Comparison of ENCODE assay signal across 8 cellular contexts in the genomic region with DNA sequence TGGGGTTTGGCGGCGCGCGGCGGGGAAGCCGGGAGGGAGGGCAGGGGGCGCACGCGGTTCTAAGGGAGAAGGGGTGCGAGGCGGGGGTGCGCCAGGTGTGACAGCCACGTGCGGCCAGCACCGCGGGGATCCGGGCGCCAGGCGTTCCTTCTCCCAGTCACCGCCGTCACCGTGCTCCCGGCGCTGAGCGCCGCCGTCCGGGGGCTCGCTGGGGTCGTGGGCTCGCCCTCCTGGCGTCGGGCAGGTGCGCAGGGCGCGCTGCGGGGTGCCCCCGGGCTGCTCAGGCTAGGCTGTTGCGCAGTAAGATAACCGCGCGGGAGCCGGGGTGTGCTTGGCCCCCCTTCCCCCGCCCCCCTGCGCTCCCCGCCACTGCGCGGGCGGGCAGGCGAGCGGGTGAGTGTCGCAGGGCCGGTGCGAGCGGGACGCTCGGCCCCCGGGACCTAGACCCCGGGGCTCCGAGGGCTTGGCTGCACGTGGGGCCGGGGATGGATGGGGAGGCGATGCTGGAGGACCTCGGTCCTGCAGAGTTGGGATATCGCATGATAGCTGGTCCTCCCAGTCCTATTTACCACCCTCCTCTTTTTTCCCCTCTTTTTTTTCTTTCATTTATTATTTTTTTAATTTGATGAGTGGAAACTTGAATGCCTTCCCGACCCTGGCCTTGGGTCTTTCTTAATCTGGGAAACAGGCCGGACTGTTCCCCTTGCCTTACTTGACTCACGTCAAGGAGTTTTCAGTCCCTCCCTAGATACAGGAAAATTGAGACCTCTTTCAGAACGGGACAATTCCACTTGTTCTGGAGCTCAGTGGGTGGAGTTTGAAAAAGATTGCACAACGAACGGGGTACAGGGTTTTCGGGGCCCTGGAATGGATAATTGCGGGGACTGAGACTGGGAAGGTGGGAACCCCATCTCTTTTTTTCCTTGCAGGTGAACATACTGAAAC. TPM values are rescaled to one million over a fixed set of nuclear protein-coding genes. Genes with fewer than 3 reads are reported as not detected.
DNase-seq lines count a peak whose midpoint lies in the region; ATAC-seq and TF ChIP-seq lines count a peak whose summit lies in the region.

No MANE protein-coding gene starts in this region.

- peak overlapping the region; percentile 86 for H3K4me3 ChIP-seq in colonic mucosa
- H3K4me3 ChIP-seq in right lobe of liver = peak overlapping the region; percentile 69 to 81 (median 78)

- H3K9me3 ChIP-seq in colonic mucosa (no peaks in the 10 kb centered on the region), right lobe of liver (no peaks in the 10 kb centered on the region)

- H3K36me3 ChIP-seq in colonic mucosa (no peaks in the 10 kb centered on the region), right lobe of liver (peaks cover 0 to 2% (median 0%) of the 10 kb centered on the region in 4 donors)

- H3K27me3 ChIP-seq in colonic mucosa = no peaks in the 10 kb centered on the region
- H3K27me3 ChIP-seq in right lobe of liver = no peaks in the 10 kb centered on the region

- peak; percentile 27 for ATAC-seq in HG03460 (IDR thresholded peaks at IDR 0.05; ENCODE audit: unreplicated experiment)
- peak in 2 of 4 donors; percentile 1 to 15 for ATAC-seq in right lobe of liver

- no peak for TF ChIP-seq POLR2A in right lobe of liver (IDR thresholded peaks at IDR 0.05)

- H3K27ac ChIP-seq in colonic mucosa (peak overlapping the region; percentile 55), right lobe of liver (peak overlapping the region in 2 of 3 donors; percentile 38 to 54)

- DNase-seq in DMS 273 (lab: John Stamatoyannopoulos, UW; ENCODE audit: unreplicated experiment) (peak; percentile 78), DMS 273 treated with DMSO at 0.1 percent for 48 hours (lab: John Stamatoyannopoulos, UW) (no peak), colonic mucosa (no peak), right lobe of liver (peak; percentile 43 to 72 (median 46)), GM19240 (ENCODE audit: insufficient read length, low spot score) (no peak)
- DNase-seq in activated CD4-positive, alpha-beta T cell treated with anti-CD3 and anti-CD28 coated beads for 1 hour = peak; percentile 20
- DNase-seq in stimulated activated CD8-positive, alpha-beta memory T cell treated with anti-CD3 and anti-CD28 coated beads, Interleukin-15, amount 100 ng/mL, for 4 hours (ENCODE audit: low read depth in 2 of 2) = peak; percentile 4 to 45

- 11% methylated on average over 14 of the region's 73 CpGs for WGBS in right lobe of liver (ENCODE audit: insufficient coverage, low coverage, low lambda C conversion rate, missing lambda C conversion rate)

- peak overlapping the region; percentile 68 to 87 for H3K9ac ChIP-seq in colonic mucosa (ENCODE audit: low read depth in 2 of 2, low read length in 2 of 2)

- H3K4me1 ChIP-seq in colonic mucosa (peaks cover 10% of the 10 kb centered on the region), right lobe of liver (peaks cover 0 to 12% (median 0%) of the 10 kb centered on the region in 4 donors)

- intact Hi-C loops in colonic mucosa (cut with DNase I) (loop anchor here (10.0 kb wide), 1 partner anchor 62 kb away; no protein-coding TSS in a partner anchor), right lobe of liver (cut with DNase I) (no loop called here)

- TF ChIP-seq CTCF in colonic mucosa (IDR thresholded peaks at IDR 0.05) (no peak), right lobe of liver (IDR thresholded peaks at IDR 0.05) (no peak)

RNA-seq across cellular contexts. Expression of a gene that starts 0.8 kb away (rescaled TPM):
- total RNA-seq in colonic mucosa = 10 to 100 TPM in 1 of 2 donors, 1 to 10 TPM in 1; 8.8 to 11.3 TPM
- 1 to 10 TPM; 3.9 to 9.3 (median 7.3) TPM for total RNA-seq in right lobe of liver

Comparison
In these comparisons a context has a peak if more than half of its experiments do, and no peak if none do; other contexts are left out.
1. DNase-seq: peak in DMS 273 (single experiment), activated CD4-positive, alpha-beta T cell treated with anti-CD3 and anti-CD28 coated beads for 1 hour (single experiment), right lobe of liver (3 of 3) and stimulated activated CD8-positive, alpha-beta memory T cell treated with anti-CD3 and anti-CD28 coated beads, Interleukin-15, amount 100 ng/mL, for 4 hours (2 of 2); none in DMS 273 treated with DMSO at 0.1 percent for 48 hours (single experiment), colonic mucosa (single experiment) and GM19240 (single experiment).